In genomic region chr9:69029535-69029934, GRCh38 we compare ENCODE assay signal across 2 cellular contexts.
TF ChIP-seq lines count a peak whose summit lies in the region.

No MANE protein-coding gene starts in this region.

TF ChIP-seq in HepG2, 621 proteins besides CTCF, POLR2A, EP300 and RAD21:
- 0 out of 2 replicates have a peak, but pooled peaks have one; percentile 22 for TF ChIP-seq KDM5A (IDR thresholded peaks at IDR 0.05; ENCODE audit: borderline replicate concordance, low read length)
- no peak for TF ChIP-seq ZNF550 (CRISPR knock-in tag; IDR thresholded peaks at IDR 0.05; ENCODE audit: borderline replicate concordance)
- TF ChIP-seq ZBTB34 (CRISPR knock-in tag; IDR thresholded peaks at IDR 0.05) = no peak
- no peak for TF ChIP-seq SOX13 (IDR thresholded peaks at IDR 0.05)
- TF ChIP-seq SOX13 (CRISPR knock-in tag; conservative IDR thresholded peaks at IDR 0.05 in 1 of 2, IDR thresholded peaks at IDR 0.05 in 1 of 2) = no peak

TF ChIP-seq in K562, 482 proteins besides CTCF, POLR2A, EP300 and RAD21:
- TF ChIP-seq CBX3 (IDR thresholded peaks at IDR 0.05; ENCODE audit: borderline replicate concordance in 1 of 2, low read length in 2 of 2) (peak in 1 of 2 experiments; percentile 67; a peak in 1 of 3 replicates), TRIM24 (IDR thresholded peaks at IDR 0.05) (peak in 1 of 2 experiments; percentile 33; a peak in 1 of 4 replicates), WHSC1 (IDR thresholded peaks at IDR 0.05; ENCODE audit: low read length) (no peak), XRCC3 (IDR thresholded peaks at IDR 0.05) (0 out of 2 replicates have a peak, but pooled peaks have one; percentile 24), TRIM28 (IDR thresholded peaks at IDR 0.05) (peak; percentile 64; the same call in 1 of the 2 replicates), ZNF551 (CRISPR knock-in tag; IDR thresholded peaks at IDR 0.05) (no peak)
